ENCODE assay signal across 17 cellular contexts in the genomic region with DNA sequence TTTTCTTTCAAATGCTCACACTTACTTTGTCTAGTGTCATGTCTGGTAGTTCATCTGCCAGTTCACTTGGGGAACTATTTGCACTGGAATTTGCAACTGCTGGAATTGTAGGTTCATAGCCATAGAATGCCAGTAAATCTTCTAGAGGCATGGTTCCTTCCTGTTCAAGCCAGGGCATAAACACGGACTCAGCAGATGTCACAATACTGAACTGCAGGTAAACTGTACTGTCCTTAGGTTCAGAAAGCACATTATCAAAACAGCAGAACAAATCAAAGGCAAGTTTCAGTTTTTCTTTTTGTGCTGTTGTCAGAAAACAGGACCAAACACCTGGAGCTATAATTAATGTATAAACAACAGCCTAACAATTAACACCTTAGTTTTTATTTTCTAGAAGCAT. TPM values are rescaled to one million over a fixed set of nuclear protein-coding genes. Genes with fewer than 3 reads are reported as not detected.
A peak's percentile ranks its signal among the peaks of the same experiment; 100 is the strongest.
DNase-seq lines count a peak whose midpoint lies in the region; ATAC-seq, FAIRE-seq and TF ChIP-seq lines count a peak whose summit lies in the region.
"Had no signal": no experiment of that assay in that cellular context is flagged by ENCODE, and none has a peak within 500 bp of the region (broad histone marks: within the 10 kb centered on the region; RNA-seq: fewer than 3 reads in every experiment).

No MANE protein-coding gene starts in this region.

- intact Hi-C loops in HepG2 (cut with micrococcal nuclease; ENCODE audit: unreplicated experiment) (no loop called here), breast epithelium (cut with DNase I; ENCODE audit: low total_unique reads) (no loop called here)

- H3K27me3 ChIP-seq in KMS-11 (ENCODE audit: insufficient read depth, low read depth) (no peaks in the 10 kb centered on the region), HepG2 (ENCODE audit: control insufficient read depth in 1 of 2, insufficient read depth in 2 of 2, low read length in 2 of 2) (no peaks in the 10 kb centered on the region), breast epithelium (no peaks in the 10 kb centered on the region)
- no peaks in the 10 kb centered on the region for H3K27me3 ChIP-seq in effector memory CD4-positive, alpha-beta T cell (replicated peaks; ENCODE audit: control insufficient read depth, insufficient read depth, low read length, poor library complexity, severe bottlenecking)
- H3K27me3 ChIP-seq: BLaER1 treated with 17β-estradiol and CSF1 and Interleukin-3, amounts not matched to agents 10 nM and 100 nM had no signal

- TF ChIP-seq CTCF in KMS-11 (conservative IDR thresholded peaks at IDR 0.05; ENCODE audit: low read depth, low read length), result no peak
- TF ChIP-seq CTCF in HepG2 (CRISPR knock-in tag; IDR thresholded peaks at IDR 0.05), result no peak
- no peak for TF ChIP-seq CTCF in breast epithelium (IDR thresholded peaks at IDR 0.05)

- TF ChIP-seq EP300 in HepG2 (IDR thresholded peaks at IDR 0.05; ENCODE audit: low read depth in 2 of 2, low read length in 2 of 2) (no peak), HepG2 (CRISPR knock-in tag; IDR thresholded peaks at IDR 0.05; ENCODE audit: borderline replicate concordance) (no peak)

- no peak overlapping the region for H2AFZ ChIP-seq in KMS-11 (ENCODE audit: low read depth)
- H2AFZ ChIP-seq in HepG2 (ENCODE audit: low read length), result no peak overlapping the region

- peak; percentile 37 for DNase-seq in RPMI8226
- no peak for DNase-seq in HepG2 (ENCODE audit: low spot score)
- DNase-seq in effector memory CD4-positive, alpha-beta T cell, result no peak
- DNase-seq in inferior parietal cortex (ENCODE audit: extremely low spot score), result no peak
- no peak for DNase-seq in breast epithelium (ENCODE audit: low spot score in 2 of 2)
- DNase-seq in AG20443 (ENCODE audit: low spot score), result no peak
- DNase-seq: 8988T; Calu3; CD8-positive, alpha-beta T cell; DMS79 treated with DMSO at 0.1 percent for 48 hours; EL; H9 had no signal

- no peak for TF ChIP-seq RAD21 in HepG2 (CRISPR knock-in tag; IDR thresholded peaks at IDR 0.05)

- in situ Hi-C loops in HepG2 (cut with HindIII; ENCODE audit: extremely low pct_ligation_motif_present, low pct_unique_long_range_greater_than_20kb), result no loop called here

- peak overlapping the region; percentile 12; the same call in 1 of the 2 replicates for H3K27ac ChIP-seq in KMS-11
- H3K27ac ChIP-seq in HepG2 (ENCODE audit: extremely low read length, insufficient read depth, low read length), result peak overlapping the region; percentile 13
- H3K27ac ChIP-seq in effector memory CD4-positive, alpha-beta T cell (ENCODE audit: insufficient read depth, low read length, poor library complexity, severe bottlenecking), result no peak overlapping the region
- no peak overlapping the region for H3K27ac ChIP-seq in breast epithelium
- H3K27ac ChIP-seq: BLaER1 treated with 17β-estradiol and CSF1 and Interleukin-3, amounts not matched to agents 10 nM and 100 nM had no signal

- H3K36me3 ChIP-seq in KMS-11 (ENCODE audit: insufficient read depth), result peaks cover 11% of the 10 kb centered on the region; the same call in 1 of the 2 replicates
- H3K36me3 ChIP-seq in HepG2 (replicated peaks in 1 of 2; ENCODE audit: control insufficient read depth in 1 of 2, insufficient read depth in 2 of 2, low read length in 2 of 2), result peaks cover 21 to 78% of the 10 kb centered on the region in 2 experiments
- peaks cover 58% of the 10 kb centered on the region for H3K36me3 ChIP-seq in effector memory CD4-positive, alpha-beta T cell (ENCODE audit: control insufficient read depth, insufficient read depth, low read length)
- peaks cover 18% of the 10 kb centered on the region for H3K36me3 ChIP-seq in breast epithelium

- no TSS peak for BruUV-seq in HepG2 (replicated peaks; lab: Mats Ljungman, UMichigan)

- H3K79me2 ChIP-seq in KMS-11 (ENCODE audit: insufficient read depth, low read depth) (no peaks in the 10 kb centered on the region), HepG2 (ENCODE audit: insufficient read depth, low read length) (no peaks in the 10 kb centered on the region)

- no peak for TF ChIP-seq POLR2A in HepG2 (IDR thresholded peaks at IDR 0.05; ENCODE audit: insufficient read depth in 1 of 2, low read depth in 2 of 2, low read length in 2 of 2)
- TF ChIP-seq POLR2A in breast epithelium (IDR thresholded peaks at IDR 0.05), result no peak

- POLR2A ChIA-PET in HepG2 (lab: Yijun Ruan, JAX), result no interaction called here

- H3K9me3 ChIP-seq in HepG2 (ENCODE audit: low read length), result no peaks in the 10 kb centered on the region
- no peaks in the 10 kb centered on the region for H3K9me3 ChIP-seq in effector memory CD4-positive, alpha-beta T cell (ENCODE audit: control insufficient read depth, low read length)
- no peaks in the 10 kb centered on the region for H3K9me3 ChIP-seq in breast epithelium
- H3K9me3 ChIP-seq: BLaER1 treated with 17β-estradiol and CSF1 and Interleukin-3, amounts not matched to agents 10 nM and 100 nM had no signal

- H3K4me3 ChIP-seq in KMS-11 (IDR thresholded peaks at IDR 0.05; ENCODE audit: insufficient read depth, low read depth, low read length), result no peak overlapping the region
- H3K4me3 ChIP-seq in HepG2 (replicated peaks in 1 of 3; ENCODE audit: insufficient read depth in 1 of 3, low read depth in 2 of 3, low read length in 3 of 3), result no peak overlapping the region
- H3K4me3 ChIP-seq in effector memory CD4-positive, alpha-beta T cell (ENCODE audit: insufficient read depth, low read depth, low read length, poor library complexity, severe bottlenecking), result no peak overlapping the region
- no peak overlapping the region for H3K4me3 ChIP-seq in breast epithelium
- H3K4me3 ChIP-seq: BLaER1 treated with 17β-estradiol and CSF1 and Interleukin-3, amounts not matched to agents 10 nM and 100 nM had no signal

- no peak for FAIRE-seq in HepG2 (lab: Jason Lieb, UNC)
- FAIRE-seq: GM12891, GM19239, H1 had no signal

- H3K4me2 ChIP-seq in KMS-11, result peak overlapping the region; percentile 22; the same call in 1 of the 2 replicates
- no peak overlapping the region for H3K4me2 ChIP-seq in HepG2 (ENCODE audit: low read depth, low read length)
- H3K4me2 ChIP-seq: BLaER1 treated with 17β-estradiol and CSF1 and Interleukin-3, amounts not matched to agents 10 nM and 100 nM had no signal

- 31% methylated on average over 1 of the region's 1 CpG for WGBS in HepG2 (ENCODE audit: low lambda C conversion rate)

- ATAC-seq in HepG2, result peak; percentile 72
- ATAC-seq: CD8-positive, alpha-beta T cell had no signal

- H3K9ac ChIP-seq in KMS-11 (peak overlapping the region; percentile 10; the same call in 1 of the 2 replicates), HepG2 (ENCODE audit: insufficient read depth, low read depth, low read length) (no peak overlapping the region)
- H3K9ac ChIP-seq: BLaER1 treated with 17β-estradiol and CSF1 and Interleukin-3, amounts not matched to agents 10 nM and 100 nM had no signal

- H4K20me1 ChIP-seq in KMS-11 (ENCODE audit: insufficient read depth) (no peaks in the 10 kb centered on the region), HepG2 (ENCODE audit: insufficient read depth, low read length) (no peaks in the 10 kb centered on the region)

- CTCF ChIA-PET in HepG2 (lab: Yijun Ruan, JAX; ENCODE audit: low intra/inter-chr PET ratio, low total read pairs), result no interaction called here

- H3K4me1 ChIP-seq in KMS-11 (ENCODE audit: low read depth, poor library complexity, severe bottlenecking) (peaks cover 17% of the 10 kb centered on the region), HepG2 (ENCODE audit: insufficient read depth, low read length) (peaks cover 10% of the 10 kb centered on the region), breast epithelium (no peaks in the 10 kb centered on the region)
- H3K4me1 ChIP-seq in effector memory CD4-positive, alpha-beta T cell (ENCODE audit: control insufficient read depth, insufficient read depth, low read length, poor library complexity, severe bottlenecking), result no peaks in the 10 kb centered on the region

RNA-seq across cellular contexts. Expression of gene MIER3, which starts 13.1 kb away (rescaled TPM):
- 38.8 and 63.5 TPM in 2 replicates for total RNA-seq in HepG2 (2016; rRNA removed; fragmentation: Illumina TruSeq; extraction: Trizol)
- 1.1 and 2.4 TPM in 2 replicates for total RNA-seq in HepG2 (2016; cell fraction: cytosol; rRNA removed; fragmentation: Illumina TruSeq; extraction: Trizol; ENCODE audit: low read depth)
- total RNA-seq in HepG2 (2016; cell fraction: insoluble cytoplasmic fraction; rRNA removed; fragmentation: Illumina TruSeq; extraction: Trizol), result 40.3 and 58.9 TPM in 2 replicates
- total RNA-seq in HepG2 (2016; cell fraction: membrane; rRNA removed; fragmentation: Illumina TruSeq; extraction: Trizol), result 5.6 and 8.3 TPM in 2 replicates
- total RNA-seq in HepG2 (2016; cell fraction: nucleus; rRNA removed; fragmentation: Illumina TruSeq; extraction: Trizol), result 35.4 TPM in 2 replicates
- 11.8 and 14.6 TPM in 2 replicates for polyA plus RNA-seq in HepG2 (2011; rRNA removed)
- 5.4 and 7.9 TPM in 2 replicates for polyA plus RNA-seq in HepG2 (2011; cell fraction: cytosol; rRNA removed)
- polyA plus RNA-seq in HepG2 (2011; cell fraction: nucleus; rRNA removed), result 13.5 and 15.5 TPM in 2 replicates
- polyA plus RNA-seq in HepG2 (2012), result 9.6 and 15.3 TPM in 2 replicates
- polyA plus RNA-seq in HepG2 (2016; cell fraction: cytosol; fragmentation: Illumina TruSeq; extraction: Trizol; ENCODE audit: low read depth), result 0.28 and 0.40 TPM in 2 replicates
- 20.4 and 22.1 TPM in 2 replicates for polyA plus RNA-seq in HepG2 (2016; cell fraction: insoluble cytoplasmic fraction; fragmentation: Illumina TruSeq; extraction: Trizol; ENCODE audit: low read depth)
- polyA plus RNA-seq in HepG2 (2016; cell fraction: membrane; fragmentation: Illumina TruSeq; extraction: Trizol; ENCODE audit: low read depth), result 2.0 and 2.5 TPM in 2 replicates
- 33.9 and 37.6 TPM in 2 replicates for polyA plus RNA-seq in HepG2 (2016; cell fraction: nucleus; fragmentation: Illumina TruSeq; extraction: Trizol; ENCODE audit: insufficient read depth, low read depth)
- polyA minus RNA-seq in HepG2 (2011; rRNA and poly(A)+ RNA removed; ENCODE audit: low replicate concordance), result 25.7 and 34.6 TPM in 2 replicates
- 17.3 and 18.2 TPM in 2 replicates for polyA minus RNA-seq in HepG2 (2011; cell fraction: cytosol; rRNA and poly(A)+ RNA removed)
- 30.4 and 37.5 TPM in 2 replicates for polyA minus RNA-seq in HepG2 (2011; cell fraction: nucleus; rRNA and poly(A)+ RNA removed)
- total RNA-seq in breast epithelium, result 10 to 100 TPM; 18.1 to 43.2 (median 33.1) TPM

RNA-seq across cellular contexts. Expression of gene SETD9, which starts 29.5 kb away (rescaled TPM):
- total RNA-seq in HepG2 (2016; rRNA removed; fragmentation: Illumina TruSeq; extraction: Trizol) (14.6 and 17.8 TPM in 2 replicates), breast epithelium (10 to 100 TPM; 13.5 to 21.0 (median 17.3) TPM)
- 29.5 and 30.1 TPM in 2 replicates for total RNA-seq in HepG2 (2016; cell fraction: cytosol; rRNA removed; fragmentation: Illumina TruSeq; extraction: Trizol; ENCODE audit: low read depth)
- total RNA-seq in HepG2 (2016; cell fraction: insoluble cytoplasmic fraction; rRNA removed; fragmentation: Illumina TruSeq; extraction: Trizol), result 15.1 and 15.7 TPM in 2 replicates
- 29.7 and 31.0 TPM in 2 replicates for total RNA-seq in HepG2 (2016; cell fraction: membrane; rRNA removed; fragmentation: Illumina TruSeq; extraction: Trizol)
- total RNA-seq in HepG2 (2016; cell fraction: nucleus; rRNA removed; fragmentation: Illumina TruSeq; extraction: Trizol), result 12.8 and 14.0 TPM in 2 replicates
- 4.8 and 5.5 TPM in 2 replicates for polyA plus RNA-seq in HepG2 (2011; rRNA removed)
- polyA plus RNA-seq in HepG2 (2011; cell fraction: cytosol; rRNA removed), result 2.7 and 3.0 TPM in 2 replicates
- 1.7 and 2.6 TPM in 2 replicates for polyA plus RNA-seq in HepG2 (2011; cell fraction: nucleus; rRNA removed)
- 5.7 and 6.0 TPM in 2 replicates for polyA plus RNA-seq in HepG2 (2012)
- polyA plus RNA-seq in HepG2 (2016; cell fraction: cytosol; fragmentation: Illumina TruSeq; extraction: Trizol; ENCODE audit: low read depth), result 25.5 and 31.1 TPM in 2 replicates
- polyA plus RNA-seq in HepG2 (2016; cell fraction: insoluble cytoplasmic fraction; fragmentation: Illumina TruSeq; extraction: Trizol; ENCODE audit: low read depth), result 12.3 and 13.7 TPM in 2 replicates
- 23.9 and 28.6 TPM in 2 replicates for polyA plus RNA-seq in HepG2 (2016; cell fraction: membrane; fragmentation: Illumina TruSeq; extraction: Trizol; ENCODE audit: low read depth)
- polyA plus RNA-seq in HepG2 (2016; cell fraction: nucleus; fragmentation: Illumina TruSeq; extraction: Trizol; ENCODE audit: insufficient read depth, low read depth), result 15.5 and 17.4 TPM in 2 replicates
- 2.7 TPM in 2 replicates for polyA minus RNA-seq in HepG2 (2011; rRNA and poly(A)+ RNA removed; ENCODE audit: low replicate concordance)
- 3.3 and 4.5 TPM in 2 replicates for polyA minus RNA-seq in HepG2 (2011; cell fraction: cytosol; rRNA and poly(A)+ RNA removed)
- 8.5 and 9.9 TPM in 2 replicates for polyA minus RNA-seq in HepG2 (2011; cell fraction: nucleus; rRNA and poly(A)+ RNA removed)

Comparison
In these comparisons a context has a peak if more than half of its experiments do, and no peak if none do; other contexts are left out.
1. H3K27ac ChIP-seq: peak in KMS-11 (single experiment) and HepG2 (single experiment); none in effector memory CD4-positive, alpha-beta T cell (single experiment) and breast epithelium (0 of 2).